In genomic region chrX:112691361-112691760, GRCh38 we compare ENCODE assay signal across 10 cellular contexts. TPM values are rescaled to one million over a fixed set of nuclear protein-coding genes. Genes with fewer than 3 reads are reported as not detected.
"Had no signal": no experiment of that assay in that cellular context is flagged by ENCODE, and none has a peak within 500 bp of the region (broad histone marks: within the 10 kb centered on the region; RNA-seq: fewer than 3 reads in every experiment).

No MANE protein-coding gene starts in this region.

- FAIRE-seq: H1, H54, K562 had no signal

- H3K4me3 ChIP-seq: GM23338, K562 had no signal

- H3K4me2 ChIP-seq: GM23338 had no signal

- H2AFZ ChIP-seq: GM23338 had no signal

- H3K27ac ChIP-seq: HL-60 had no signal

- DNase-seq: H9, HCEC 1CT, HFFc6, IMR-90, KG1 had no signal

- ATAC-seq: GM23338, K562 had no signal

RNA-seq across cellular contexts. Expression of gene LHFPL1, which starts 11.6 kb away (rescaled TPM):
- total RNA-seq: HFFc6, K562 had no signal
- polyA plus RNA-seq: K562 had no signal
